Comparison of ENCODE assay signal across 1 cellular context in the genomic region with DNA sequence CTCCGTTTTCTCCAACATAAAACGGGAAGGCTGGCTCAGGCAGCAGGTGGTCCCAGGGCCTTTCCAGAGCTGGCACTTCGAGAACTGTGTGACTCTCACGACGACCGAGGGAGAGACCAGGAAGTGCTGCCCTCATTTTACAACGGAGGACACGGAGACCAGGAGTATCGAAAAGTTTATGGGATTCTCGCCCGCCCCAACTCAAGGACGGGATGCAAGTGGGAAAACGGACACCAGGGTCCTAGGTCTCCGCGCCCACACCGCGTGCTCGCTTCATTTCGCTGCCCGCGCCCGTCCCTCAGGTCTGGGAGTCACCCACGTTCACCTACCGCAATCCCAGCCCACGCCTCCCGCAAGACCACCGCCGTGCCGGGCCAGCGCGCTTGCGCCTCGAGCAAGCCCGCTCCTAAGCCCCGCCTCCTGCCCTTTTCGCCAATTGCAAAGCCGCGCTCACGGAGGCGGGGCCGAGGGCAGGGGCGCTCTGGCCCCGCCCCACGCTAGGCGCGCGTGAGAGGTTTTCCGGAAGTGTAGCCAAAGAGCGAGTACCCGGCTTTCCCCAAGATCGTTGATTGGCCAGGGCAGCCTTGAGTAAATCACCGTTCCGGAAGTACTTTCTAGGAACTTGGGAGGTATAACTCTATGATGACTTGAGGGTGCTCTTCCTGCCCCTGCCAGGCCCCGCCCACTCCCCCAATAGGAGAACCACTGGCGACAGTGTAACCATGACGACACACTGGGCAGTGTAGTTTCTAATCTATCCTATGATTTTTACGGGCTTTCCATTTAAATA.
TF ChIP-seq lines count a peak whose summit lies in the region.

A gene (minus strand): TSS at position 392 of the 790 bp plus-strand sequence. CDS start 5,362 bp downstream, outside the sequence.

TF ChIP-seq in GM12878, 131 proteins besides CTCF, POLR2A, EP300 and RAD21 (continued from another document):
- TF ChIP-seq JUNB (IDR thresholded peaks at IDR 0.05) (no peak), LARP7 (IDR thresholded peaks at IDR 0.05) (peak; percentile 83), YBX1 (IDR thresholded peaks at IDR 0.05) (no peak), ATF7 (IDR thresholded peaks at IDR 0.05; ENCODE audit: low read depth) (peak; percentile 71), EGR1 (IDR thresholded peaks at IDR 0.05; ENCODE audit: borderline replicate concordance in 1 of 2, low read depth in 2 of 2, low read length in 2 of 2) (peak; percentile 19 to 77)
- TF ChIP-seq, protein P1, sequence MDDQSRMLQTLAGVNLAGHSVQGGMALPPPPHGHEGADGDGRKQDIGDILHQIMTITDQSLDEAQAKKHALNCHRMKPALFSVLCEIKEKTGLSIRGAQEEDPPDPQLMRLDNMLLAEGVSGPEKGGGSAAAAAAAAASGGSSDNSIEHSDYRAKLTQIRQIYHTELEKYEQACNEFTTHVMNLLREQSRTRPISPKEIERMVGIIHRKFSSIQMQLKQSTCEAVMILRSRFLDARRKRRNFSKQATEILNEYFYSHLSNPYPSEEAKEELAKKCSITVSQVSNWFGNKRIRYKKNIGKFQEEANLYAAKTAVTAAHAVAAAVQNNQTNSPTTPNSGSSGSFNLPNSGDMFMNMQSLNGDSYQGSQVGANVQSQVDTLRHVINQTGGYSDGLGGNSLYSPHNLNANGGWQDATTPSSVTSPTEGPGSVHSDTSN (IDR thresholded peaks at IDR 0.05; ENCODE audit: insufficient replicate concordance, low read depth, low read length) = no peak
- TF ChIP-seq, protein P2, sequence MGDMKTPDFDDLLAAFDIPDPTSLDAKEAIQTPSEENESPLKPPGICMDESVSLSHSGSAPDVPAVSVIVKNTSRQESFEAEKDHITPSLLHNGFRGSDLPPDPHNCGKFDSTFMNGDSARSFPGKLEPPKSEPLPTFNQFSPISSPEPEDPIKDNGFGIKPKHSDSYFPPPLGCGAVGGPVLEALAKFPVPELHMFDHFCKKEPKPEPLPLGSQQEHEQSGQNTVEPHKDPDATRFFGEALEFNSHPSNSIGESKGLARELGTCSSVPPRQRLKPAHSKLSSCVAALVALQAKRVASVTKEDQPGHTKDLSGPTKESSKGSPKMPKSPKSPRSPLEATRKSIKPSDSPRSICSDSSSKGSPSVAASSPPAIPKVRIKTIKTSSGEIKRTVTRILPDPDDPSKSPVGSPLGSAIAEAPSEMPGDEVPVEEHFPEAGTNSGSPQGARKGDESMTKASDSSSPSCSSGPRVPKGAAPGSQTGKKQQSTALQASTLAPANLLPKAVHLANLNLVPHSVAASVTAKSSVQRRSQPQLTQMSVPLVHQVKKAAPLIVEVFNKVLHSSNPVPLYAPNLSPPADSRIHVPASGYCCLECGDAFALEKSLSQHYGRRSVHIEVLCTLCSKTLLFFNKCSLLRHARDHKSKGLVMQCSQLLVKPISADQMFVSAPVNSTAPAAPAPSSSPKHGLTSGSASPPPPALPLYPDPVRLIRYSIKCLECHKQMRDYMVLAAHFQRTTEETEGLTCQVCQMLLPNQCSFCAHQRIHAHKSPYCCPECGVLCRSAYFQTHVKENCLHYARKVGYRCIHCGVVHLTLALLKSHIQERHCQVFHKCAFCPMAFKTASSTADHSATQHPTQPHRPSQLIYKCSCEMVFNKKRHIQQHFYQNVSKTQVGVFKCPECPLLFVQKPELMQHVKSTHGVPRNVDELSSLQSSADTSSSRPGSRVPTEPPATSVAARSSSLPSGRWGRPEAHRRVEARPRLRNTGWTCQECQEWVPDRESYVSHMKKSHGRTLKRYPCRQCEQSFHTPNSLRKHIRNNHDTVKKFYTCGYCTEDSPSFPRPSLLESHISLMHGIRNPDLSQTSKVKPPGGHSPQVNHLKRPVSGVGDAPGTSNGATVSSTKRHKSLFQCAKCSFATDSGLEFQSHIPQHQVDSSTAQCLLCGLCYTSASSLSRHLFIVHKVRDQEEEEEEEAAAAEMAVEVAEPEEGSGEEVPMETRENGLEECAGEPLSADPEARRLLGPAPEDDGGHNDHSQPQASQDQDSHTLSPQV (IDR thresholded peaks at IDR 0.05) = no peak
